In genomic region chr15:42182328-42182901, GRCh38 we compare ENCODE assay signal across 19 cellular contexts. TPM values are rescaled to one million over a fixed set of nuclear protein-coding genes. Genes with fewer than 3 reads are reported as not detected.
"Had no signal": no experiment of that assay in that cellular context is flagged by ENCODE, and none has a peak within 500 bp of the region (broad histone marks: within the 10 kb centered on the region; RNA-seq: fewer than 3 reads in every experiment).

No MANE protein-coding gene starts in this region.

- H3K9me3 Mint-ChIP-seq: activated CD4-positive, alpha-beta memory T cell treated with anti-CD3 and anti-CD28 coated beads, Interleukin-2, amount 10 ng/mL, durations not matched to agents 7 days and 5 days; neural progenitor cell had no signal

- H3K4me3 Mint-ChIP-seq: activated CD4-positive, alpha-beta memory T cell treated with anti-CD3 and anti-CD28 coated beads, Interleukin-2, amount 10 ng/mL, durations not matched to agents 7 days and 5 days; neural progenitor cell had no signal

- DNase-seq: activated CD4-positive, alpha-beta memory T cell treated with anti-CD3 and anti-CD28 coated beads, Interleukin-2, amount 10 ng/mL, durations not matched to agents 7 days and 5 days; activated CD4-positive, alpha-beta T cell treated with anti-CD3 and anti-CD28 coated beads for 1 hour; dorsolateral prefrontal cortex; gastrocnemius medialis; heart left ventricle; left colon; ovary; sigmoid colon; SK-N-SH; spleen; T-helper 1 cell; T1000; thyroid gland had no signal

- H3K27ac Mint-ChIP-seq: activated CD4-positive, alpha-beta memory T cell treated with anti-CD3 and anti-CD28 coated beads, Interleukin-2, amount 10 ng/mL, durations not matched to agents 7 days and 5 days; neural progenitor cell had no signal

- H3K4me3 ChIP-seq: ascending aorta, breast epithelium, dorsolateral prefrontal cortex, gastrocnemius medialis, heart left ventricle, lung, neural progenitor cell, ovary, sigmoid colon, spleen, thyroid gland had no signal

- H3K27me3 Mint-ChIP-seq: activated CD4-positive, alpha-beta memory T cell treated with anti-CD3 and anti-CD28 coated beads, Interleukin-2, amount 10 ng/mL, durations not matched to agents 7 days and 5 days had no signal

- H3K36me3 ChIP-seq: ovary had no signal

- H3K4me1 Mint-ChIP-seq: activated CD4-positive, alpha-beta memory T cell treated with anti-CD3 and anti-CD28 coated beads, Interleukin-2, amount 10 ng/mL, durations not matched to agents 7 days and 5 days; neural progenitor cell had no signal

- H3K27me3 ChIP-seq: ascending aorta, breast epithelium, dorsolateral prefrontal cortex, gastrocnemius medialis, heart left ventricle, neural progenitor cell, ovary, sigmoid colon, spleen, thyroid gland had no signal

- FAIRE-seq: urothelium cell line had no signal

- H3K4me2 ChIP-seq: neural progenitor cell, SK-N-SH had no signal

- H2AFZ ChIP-seq: neural progenitor cell had no signal

- H3K9ac ChIP-seq: neural progenitor cell, SK-N-SH had no signal

- H3K4me1 ChIP-seq: ascending aorta, breast epithelium, gastrocnemius medialis, neural progenitor cell, sigmoid colon, thyroid gland had no signal

- H3K9me3 ChIP-seq: ascending aorta, breast epithelium, gastrocnemius medialis, heart left ventricle, ovary, sigmoid colon, SK-N-SH, spleen, thyroid gland had no signal

- ATAC-seq: gastrocnemius medialis, heart left ventricle, left colon had no signal

- H3K27ac ChIP-seq: ascending aorta, breast epithelium, gastrocnemius medialis, neural progenitor cell, ovary, sigmoid colon, thyroid gland had no signal

RNA-seq across cellular contexts. Expression of gene PLA2G4F, which starts 26.0 kb away (rescaled TPM):
- total RNA-seq: activated CD4-positive, alpha-beta memory T cell treated with anti-CD3 and anti-CD28 coated beads, Interleukin-2, amount 10 ng/mL, durations not matched to agents 7 days and 5 days; ascending aorta; cerebellum; spleen had no signal
- polyA plus RNA-seq: SK-N-SH had no signal
